Comparison of ENCODE assay signal across 8 cellular contexts in the genomic region with DNA sequence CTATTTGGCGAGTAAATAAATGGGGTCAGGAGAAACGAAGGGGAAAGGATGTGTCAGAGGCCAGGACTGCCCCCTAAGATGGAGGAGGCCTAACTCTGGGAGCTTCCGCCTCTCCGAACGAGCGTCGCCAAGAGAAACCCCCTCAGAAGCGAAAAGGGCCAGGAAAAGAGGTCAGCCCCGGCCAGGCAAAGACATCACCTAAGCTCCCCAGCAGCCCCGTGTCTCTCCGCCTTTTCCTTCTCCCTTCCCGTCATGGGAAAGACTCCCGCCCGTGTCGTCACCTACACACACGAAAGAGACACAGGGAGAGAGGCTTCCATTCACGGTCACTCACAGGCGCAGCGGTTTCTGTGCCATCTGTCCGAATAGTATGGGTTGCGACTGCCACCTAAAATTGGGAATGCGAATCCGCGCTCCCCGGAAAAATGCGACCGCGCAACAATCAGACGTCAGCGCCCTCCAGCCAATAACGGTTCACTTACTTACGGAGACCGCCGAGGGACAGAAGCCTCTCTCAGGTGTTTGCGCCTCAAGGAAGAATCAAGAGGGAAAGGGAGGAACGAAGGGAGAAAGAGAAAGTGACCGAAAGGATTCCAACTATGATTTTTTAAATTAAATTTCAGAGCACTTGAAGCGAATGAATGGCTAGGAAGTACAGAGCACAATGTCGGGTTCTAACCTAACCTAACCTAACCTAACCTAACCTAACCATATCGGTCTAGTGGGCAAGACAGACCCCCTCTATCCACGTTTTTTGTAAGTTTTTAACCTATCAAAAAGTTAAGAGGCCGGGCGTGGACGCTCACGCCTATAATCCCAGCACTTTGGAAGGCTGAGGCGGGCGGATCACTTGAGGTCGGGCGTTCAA. TPM values are rescaled to one million over a fixed set of nuclear protein-coding genes. Genes with fewer than 3 reads are reported as not detected.
DNase-seq lines count a peak whose midpoint lies in the region; ATAC-seq and TF ChIP-seq lines count a peak whose summit lies in the region.

A gene (minus strand): TSS at position 402 of the 868 bp plus-strand sequence. CDS start 45 bp downstream, at position 357.

- H3K36me3 Mint-ChIP-seq in activated naive CD8-positive, alpha-beta T cell treated with anti-CD3 and anti-CD28 coated beads, Interleukin-2, amount 10 ng/mL, durations not matched to agents 7 days and 5 days: peaks cover 3% of the 10 kb centered on the region

- peak within 1 kb of the TSS; percentile 91 for H3K4me3 Mint-ChIP-seq in activated naive CD8-positive, alpha-beta T cell treated with anti-CD3 and anti-CD28 coated beads, Interleukin-2, amount 10 ng/mL, durations not matched to agents 7 days and 5 days

- ATAC-seq in activated naive CD8-positive, alpha-beta T cell treated with anti-CD3 and anti-CD28 coated beads, Interleukin-2, amount 10 ng/mL, durations not matched to agents 7 days and 5 days (ENCODE audit: low read depth): peak; percentile 89
- ATAC-seq in Right ventricle myocardium inferior: peak; percentile 96

- peaks cover 10% of the 10 kb centered on the region for H3K4me1 Mint-ChIP-seq in activated naive CD8-positive, alpha-beta T cell treated with anti-CD3 and anti-CD28 coated beads, Interleukin-2, amount 10 ng/mL, durations not matched to agents 7 days and 5 days

- TF ChIP-seq EP300 in ovary (IDR thresholded peaks at IDR 0.05): no peak

- 1 to 2% (median 1%) methylated on average over 49 of the region's 49 CpGs for WGBS in ovary, 3 donors
- WGBS in thymus: 3% methylated on average over 49 of the region's 49 CpGs

- intact Hi-C loops in Right ventricle myocardium inferior (cut with DNase I) (loop anchor here (1.0 to 10.0 kb wide), 2 partner anchors 19 to 83 kb away; a partner anchor contains a TSS), ovary (cut with DNase I) (no loop called here)

- H3K27me3 Mint-ChIP-seq in activated naive CD8-positive, alpha-beta T cell treated with anti-CD3 and anti-CD28 coated beads, Interleukin-2, amount 10 ng/mL, durations not matched to agents 7 days and 5 days: no peaks in the 10 kb centered on the region

- H3K36me3 ChIP-seq in ovary (no peaks in the 10 kb centered on the region), thymus (ENCODE audit: control insufficient read depth, insufficient read depth) (peaks cover 3% of the 10 kb centered on the region)

- peak; percentile 54 for TF ChIP-seq POLR2A in ovary (IDR thresholded peaks at IDR 0.05)

- no peaks in the 10 kb centered on the region for H3K9me3 Mint-ChIP-seq in activated naive CD8-positive, alpha-beta T cell treated with anti-CD3 and anti-CD28 coated beads, Interleukin-2, amount 10 ng/mL, durations not matched to agents 7 days and 5 days

- H3K27ac Mint-ChIP-seq in activated naive CD8-positive, alpha-beta T cell treated with anti-CD3 and anti-CD28 coated beads, Interleukin-2, amount 10 ng/mL, durations not matched to agents 7 days and 5 days: peak within 1 kb of the TSS; percentile 99

- POLR2A ChIA-PET in activated naive CD8-positive, alpha-beta T cell treated with anti-CD3 and anti-CD28 coated beads, Interleukin-2, amount 10 ng/mL, durations not matched to agents 7 days and 5 days (lab: Charles Lee): interaction anchor here (0.6 to 1.1 kb wide), 3 partner anchors 18 to 97 kb away, joined by 4 to 5 read pairs (median 4); no protein-coding TSS in a partner anchor

- peak within 1 kb of the TSS in 1 of 2 donors; percentile 45 for H3K27ac ChIP-seq in ovary
- H3K27ac ChIP-seq in thymus (ENCODE audit: low read depth): peak within 1 kb of the TSS; percentile 68

- no peaks in the 10 kb centered on the region for H3K9me3 ChIP-seq in ovary
- no peaks in the 10 kb centered on the region for H3K9me3 ChIP-seq in thymus (ENCODE audit: control insufficient read depth)

- DNase-seq in EL: peak; percentile 84
- peak; percentile 87 for DNase-seq in HCEC 1CT
- DNase-seq in NCI-H1092 (lab: John Stamatoyannopoulos, UW): peak; percentile 44
- DNase-seq in SW 1271 (lab: John Stamatoyannopoulos, UW): peak; percentile 24 to 85
- peak; percentile 77 for DNase-seq in activated naive CD8-positive, alpha-beta T cell treated with anti-CD3 and anti-CD28 coated beads, Interleukin-2, amount 10 ng/mL, durations not matched to agents 7 days and 5 days
- DNase-seq in Right ventricle myocardium inferior (ENCODE audit: missing footprints): peak; percentile 90
- DNase-seq in ovary: peak; percentile 82 to 91 (median 85)

- H3K4me3 ChIP-seq in ovary: peak within 1 kb of the TSS; percentile 50
- H3K4me3 ChIP-seq in thymus (ENCODE audit: low read length): peak within 1 kb of the TSS; percentile 99

- H3K27me3 ChIP-seq in ovary (no peaks in the 10 kb centered on the region), thymus (ENCODE audit: control insufficient read depth, insufficient read depth) (no peaks in the 10 kb centered on the region)

- peak in 1 of 3 donors; percentile 14 for TF ChIP-seq CTCF in ovary (IDR thresholded peaks at IDR 0.05)

- peaks cover 4% of the 10 kb centered on the region for H3K4me1 ChIP-seq in ovary (ENCODE audit: insufficient read depth)
- H3K4me1 ChIP-seq in thymus (ENCODE audit: control insufficient read depth, insufficient read depth, low read length): peaks cover 13% of the 10 kb centered on the region

RNA-seq across cellular contexts. Expression of the gene that starts here (rescaled TPM):
- 10 to 100 TPM; 39.0 to 39.7 TPM for total RNA-seq in activated naive CD8-positive, alpha-beta T cell treated with anti-CD3 and anti-CD28 coated beads, Interleukin-2, amount 10 ng/mL, durations not matched to agents 7 days and 5 days
- total RNA-seq in Right ventricle myocardium inferior (12.9 TPM), ovary (10 to 100 TPM; 17.1 to 24.6 (median 20.5) TPM)
- polyA plus RNA-seq in ovary (10 to 100 TPM; 18.7 to 22.0 TPM), thymus (47.5 TPM)
